10 cellular contexts compared by ENCODE assay signal in genomic region chr12:7881736-7882120, GRCh38. TPM values are rescaled to one million over a fixed set of nuclear protein-coding genes. Genes with fewer than 3 reads are reported as not detected.
"Had no signal": no experiment of that assay in that cellular context is flagged by ENCODE, and none has a peak within 500 bp of the region (broad histone marks: within the 10 kb centered on the region; RNA-seq: fewer than 3 reads in every experiment).

No MANE protein-coding gene starts in this region.

RNA-seq across cellular contexts. Expression of gene SLC2A14, which starts 9.0 kb away (rescaled TPM):
- total RNA-seq: esophagus mucosa, esophagus squamous epithelium, gastrocnemius medialis, glomerular endothelial cell, kidney epithelial cell, left ventricle myocardium superior, lower lobe of right lung, lung microvascular endothelial cell, myocyte had no signal
- polyA plus RNA-seq: heart right ventricle had no signal
